Comparison of ENCODE assay signal across 23 cellular contexts in the genomic region with DNA sequence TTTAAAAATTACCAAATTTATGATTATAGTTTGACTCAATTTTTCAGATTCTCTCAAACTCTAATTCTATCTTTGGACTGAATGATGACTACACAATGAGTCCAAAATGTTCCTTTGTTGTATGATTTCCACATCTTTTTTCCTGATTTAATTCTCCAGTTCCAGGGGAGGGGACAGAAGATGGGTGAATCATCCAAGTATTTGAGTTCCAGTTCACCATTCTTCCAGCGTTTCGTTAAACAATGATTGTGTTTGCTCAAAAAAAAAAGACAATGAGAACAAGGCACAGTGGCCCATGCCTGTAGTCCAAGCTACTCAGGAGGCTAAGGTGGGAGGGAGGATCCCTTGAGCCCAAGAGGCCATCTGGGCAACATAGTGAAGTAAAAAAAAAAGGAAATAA. TPM values are rescaled to one million over a fixed set of nuclear protein-coding genes. Genes with fewer than 3 reads are reported as not detected.
DNase-seq lines count a peak whose midpoint lies in the region; ATAC-seq and TF ChIP-seq lines count a peak whose summit lies in the region.
"Had no signal": no experiment of that assay in that cellular context is flagged by ENCODE, and none has a peak within 500 bp of the region (broad histone marks: within the 10 kb centered on the region; RNA-seq: fewer than 3 reads in every experiment).

No MANE protein-coding gene starts in this region.

- peak overlapping the region; percentile 58 for H3K27ac Mint-ChIP-seq in HFFc6
- no peak overlapping the region for H3K27ac Mint-ChIP-seq in activated CD4-positive, alpha-beta T cell treated with anti-CD3 and anti-CD28 coated beads, Interleukin-2, amount 10 ng/mL, durations not matched to agents 7 days and 5 days
- H3K27ac Mint-ChIP-seq in stimulated activated memory B cell treated with anti-CD40 and anti-IgM and Interleukin-4, amounts not matched to agents 10 μg/mL and 1 μg/mL and 100 μg/mL, for 72 hours = no peak overlapping the region
- H3K27ac Mint-ChIP-seq: activated T-helper 17 cell treated with anti-CD3 and anti-CD28 coated beads, Interleukin-2, amount 50 U/mL, for 72 hours; nephron; stimulated activated naive CD8-positive, alpha-beta T cell treated with anti-CD3 and anti-CD28 coated beads, Interleukin-15, amount 100 ng/mL, for 72 hours had no signal

- H3K4me1 Mint-ChIP-seq in HFFc6 (ENCODE audit: low read depth) = peaks cover 5% of the 10 kb centered on the region
- peaks cover 17% of the 10 kb centered on the region for H3K4me1 Mint-ChIP-seq in activated CD4-positive, alpha-beta T cell treated with anti-CD3 and anti-CD28 coated beads, Interleukin-2, amount 10 ng/mL, durations not matched to agents 7 days and 5 days
- H3K4me1 Mint-ChIP-seq in stimulated activated memory B cell treated with anti-CD40 and anti-IgM and Interleukin-4, amounts not matched to agents 10 μg/mL and 1 μg/mL and 100 μg/mL, for 72 hours = peaks cover 7% of the 10 kb centered on the region
- H3K4me1 Mint-ChIP-seq: activated T-helper 17 cell treated with anti-CD3 and anti-CD28 coated beads, Interleukin-2, amount 50 U/mL, for 72 hours; stimulated activated naive CD8-positive, alpha-beta T cell treated with anti-CD3 and anti-CD28 coated beads, Interleukin-15, amount 100 ng/mL, for 72 hours had no signal

- H3K4me3 Mint-ChIP-seq in HFFc6 = no peak overlapping the region; the same call in 1 of the 2 replicates
- no peak overlapping the region for H3K4me3 Mint-ChIP-seq in activated CD4-positive, alpha-beta T cell treated with anti-CD3 and anti-CD28 coated beads, Interleukin-2, amount 10 ng/mL, durations not matched to agents 7 days and 5 days
- no peak overlapping the region for H3K4me3 Mint-ChIP-seq in stimulated activated memory B cell treated with anti-CD40 and anti-IgM and Interleukin-4, amounts not matched to agents 10 μg/mL and 1 μg/mL and 100 μg/mL, for 72 hours
- H3K4me3 Mint-ChIP-seq: activated T-helper 17 cell treated with anti-CD3 and anti-CD28 coated beads, Interleukin-2, amount 50 U/mL, for 72 hours; CD4-positive, alpha-beta memory T cell; nephron; stimulated activated naive CD8-positive, alpha-beta T cell treated with anti-CD3 and anti-CD28 coated beads, Interleukin-15, amount 100 ng/mL, for 72 hours had no signal

- in situ Hi-C loops in astrocyte of the spinal cord (cut with HindIII; ENCODE audit: low sequenced_read_pairs) = no loop called here

- POLR2A ChIA-PET in activated CD4-positive, alpha-beta T cell treated with anti-CD3 and anti-CD28 coated beads, Interleukin-2, amount 10 ng/mL, durations not matched to agents 7 days and 5 days (lab: Charles Lee) = no interaction called here

- ATAC-seq in HG03442 (IDR thresholded peaks at IDR 0.05; ENCODE audit: unreplicated experiment) = no peak
- ATAC-seq in stimulated activated memory B cell treated with anti-CD40 and anti-IgM and Interleukin-4, amounts not matched to agents 10 μg/mL and 1 μg/mL and 100 μg/mL, for 72 hours = no peak
- ATAC-seq: activated T-helper 17 cell treated with anti-CD3 and anti-CD28 coated beads, Interleukin-2, amount 50 U/mL, for 72 hours; psoas muscle; stimulated activated naive CD8-positive, alpha-beta T cell treated with anti-CD3 and anti-CD28 coated beads, Interleukin-15, amount 100 ng/mL, for 72 hours had no signal

- TF ChIP-seq CTCF in HFFc6 (IDR thresholded peaks at IDR 0.05) = no peak
- TF ChIP-seq CTCF in astrocyte of the spinal cord (IDR thresholded peaks at IDR 0.05; ENCODE audit: low read depth, low read length) = no peak
- no peak for TF ChIP-seq CTCF in fibroblast of villous mesenchyme (IDR thresholded peaks at IDR 0.05; ENCODE audit: insufficient read depth, low read depth, low read length)

- H3K36me3 Mint-ChIP-seq in HFFc6 (ENCODE audit: low read depth) = peaks cover 31% of the 10 kb centered on the region
- peaks cover 39% of the 10 kb centered on the region for H3K36me3 Mint-ChIP-seq in activated CD4-positive, alpha-beta T cell treated with anti-CD3 and anti-CD28 coated beads, Interleukin-2, amount 10 ng/mL, durations not matched to agents 7 days and 5 days (ENCODE audit: low read depth)
- peaks cover 39% of the 10 kb centered on the region for H3K36me3 Mint-ChIP-seq in stimulated activated memory B cell treated with anti-CD40 and anti-IgM and Interleukin-4, amounts not matched to agents 10 μg/mL and 1 μg/mL and 100 μg/mL, for 72 hours

- no peak overlapping the region for H3K4me3 ChIP-seq in astrocyte of the spinal cord (ENCODE audit: low read depth, low read length)
- no peak overlapping the region for H3K4me3 ChIP-seq in fibroblast of villous mesenchyme (ENCODE audit: low read depth, low read length)
- H3K4me3 ChIP-seq: adrenal gland, coronary artery, psoas muscle had no signal

- CTCF ChIA-PET in activated CD4-positive, alpha-beta T cell treated with anti-CD3 and anti-CD28 coated beads, Interleukin-2, amount 10 ng/mL, durations not matched to agents 7 days and 5 days (lab: Charles Lee) = interaction anchor here (0.7 to 1.8 kb wide), 4 partner anchors 11 to 801 kb away, joined by 3 to 5 read pairs (median 4); no protein-coding TSS in a partner anchor

- H3K9me3 Mint-ChIP-seq in HFFc6 = no peaks in the 10 kb centered on the region
- H3K9me3 Mint-ChIP-seq in activated CD4-positive, alpha-beta T cell treated with anti-CD3 and anti-CD28 coated beads, Interleukin-2, amount 10 ng/mL, durations not matched to agents 7 days and 5 days = no peaks in the 10 kb centered on the region
- no peaks in the 10 kb centered on the region for H3K9me3 Mint-ChIP-seq in stimulated activated memory B cell treated with anti-CD40 and anti-IgM and Interleukin-4, amounts not matched to agents 10 μg/mL and 1 μg/mL and 100 μg/mL, for 72 hours
- H3K9me3 Mint-ChIP-seq: activated T-helper 17 cell treated with anti-CD3 and anti-CD28 coated beads, Interleukin-2, amount 50 U/mL, for 72 hours; CD4-positive, alpha-beta memory T cell; nephron; stimulated activated naive CD8-positive, alpha-beta T cell treated with anti-CD3 and anti-CD28 coated beads, Interleukin-15, amount 100 ng/mL, for 72 hours had no signal

- H3K27me3 Mint-ChIP-seq in HFFc6 (ENCODE audit: insufficient read depth) = no peaks in the 10 kb centered on the region
- H3K27me3 Mint-ChIP-seq in activated CD4-positive, alpha-beta T cell treated with anti-CD3 and anti-CD28 coated beads, Interleukin-2, amount 10 ng/mL, durations not matched to agents 7 days and 5 days = no peaks in the 10 kb centered on the region
- no peaks in the 10 kb centered on the region for H3K27me3 Mint-ChIP-seq in stimulated activated memory B cell treated with anti-CD40 and anti-IgM and Interleukin-4, amounts not matched to agents 10 μg/mL and 1 μg/mL and 100 μg/mL, for 72 hours
- H3K27me3 Mint-ChIP-seq: activated T-helper 17 cell treated with anti-CD3 and anti-CD28 coated beads, Interleukin-2, amount 50 U/mL, for 72 hours; CD4-positive, alpha-beta memory T cell; stimulated activated naive CD8-positive, alpha-beta T cell treated with anti-CD3 and anti-CD28 coated beads, Interleukin-15, amount 100 ng/mL, for 72 hours had no signal

- DNase-seq in A172 (ENCODE audit: low spot score) (peak; percentile 0), HFFc6 (no peak), astrocyte of the spinal cord (ENCODE audit: low read depth, low spot score) (peak; percentile 38), fibroblast of villous mesenchyme (ENCODE audit: low read depth) (peak; percentile 18), NCI-H510A (lab: John Stamatoyannopoulos, UW) (no peak)
- DNase-seq in activated CD4-positive, alpha-beta T cell treated with anti-CD3 and anti-CD28 coated beads, Interleukin-2, amount 10 ng/mL, durations not matched to agents 7 days and 5 days = no peak
- DNase-seq: adrenal gland; CD4-positive, alpha-beta memory T cell; hippocampal formation; kidney glomerular epithelial cell; mesendoderm; NCI-H1694 treated with DMSO at 0.1 percent for 48 hours; NCI-H345; NK-92 treated with Interleukin-12 subunit alpha and Interleukin-12 subunit beta, amount 100 ng/mL, for 24 hours; psoas muscle; stimulated activated naive CD8-positive, alpha-beta T cell treated with anti-CD3 and anti-CD28 coated beads, Interleukin-15, amount 100 ng/mL, for 72 hours; T-helper 1 cell; WERI-Rb-1 had no signal

RNA-seq across cellular contexts. Expression of a gene that starts 23.8 kb away (rescaled TPM):
- 26.4 and 31.3 TPM in 2 replicates for total RNA-seq in A172 (2014; rRNA removed; shearing (Covaris generic))
- 10 to 100 TPM; 23.1 to 29.5 (median 26.6) TPM for total RNA-seq in HFFc6 (2021; fragmentation: NEBNext Ultra II Directional; extraction: Animal tissue kit (Norgen Biotek cat#: 25700))
- total RNA-seq in fibroblast of villous mesenchyme = 29.6 and 49.2 TPM in 2 replicates
- total RNA-seq in activated CD4-positive, alpha-beta T cell treated with anti-CD3 and anti-CD28 coated beads, Interleukin-2, amount 10 ng/mL, durations not matched to agents 7 days and 5 days = 10 to 100 TPM; 50.4 to 69.4 TPM

Comparison
In these comparisons a context has a peak if more than half of its experiments do, and no peak if none do; other contexts are left out.
1. DNase-seq: peak in A172 (single experiment), astrocyte of the spinal cord (single experiment) and fibroblast of villous mesenchyme (single experiment); none in HFFc6 (single experiment), NCI-H510A (single experiment) and activated CD4-positive, alpha-beta T cell treated with anti-CD3 and anti-CD28 coated beads, Interleukin-2, amount 10 ng/mL, durations not matched to agents 7 days and 5 days (single experiment).